Comparison of ENCODE assay signal across 15 cellular contexts in genomic region chr6:101722991-101723579, GRCh38.
DNase-seq lines count a peak whose midpoint lies in the region; ATAC-seq and TF ChIP-seq lines count a peak whose summit lies in the region.
"Had no signal": no experiment of that assay in that cellular context is flagged by ENCODE, and none has a peak within 500 bp of the region (broad histone marks: within the 10 kb centered on the region; RNA-seq: fewer than 3 reads in every experiment).

No MANE protein-coding gene starts in this region.

- peaks cover 35% of the 10 kb centered on the region for H3K4me1 Mint-ChIP-seq in HFFc6 (ENCODE audit: low read depth)
- H3K4me1 Mint-ChIP-seq in CD14-positive monocyte, result no peaks in the 10 kb centered on the region
- H3K4me1 Mint-ChIP-seq: activated CD4-positive, alpha-beta T cell treated with anti-CD3 and anti-CD28 coated beads, Interleukin-2, amount 10 ng/mL, durations not matched to agents 7 days and 5 days; IgD-negative memory B cell; T-helper 17 cell had no signal

- H3K4me3 ChIP-seq in adipocyte (ENCODE audit: low read length) (peak overlapping the region; percentile 7), fibroblast of villous mesenchyme (ENCODE audit: low read depth, low read length) (no peak overlapping the region)
- H3K4me3 ChIP-seq: skin epidermis, tibial nerve had no signal

- H3K27ac Mint-ChIP-seq in HFFc6 (peak overlapping the region; percentile 92), CD14-positive monocyte (no peak overlapping the region)
- H3K27ac Mint-ChIP-seq: activated CD4-positive, alpha-beta T cell treated with anti-CD3 and anti-CD28 coated beads, Interleukin-2, amount 10 ng/mL, durations not matched to agents 7 days and 5 days; IgD-negative memory B cell; T-helper 17 cell had no signal

- intact Hi-C loops in CD14-positive monocyte (cut with micrococcal nuclease), result no loop called here

- no peaks in the 10 kb centered on the region for H3K27me3 ChIP-seq in adipocyte (replicated peaks; ENCODE audit: control insufficient read depth, insufficient read depth, low read length)
- H3K27me3 ChIP-seq: tibial nerve had no signal

- TF ChIP-seq CTCF in HFFc6 (IDR thresholded peaks at IDR 0.05), result no peak
- TF ChIP-seq CTCF in fibroblast of villous mesenchyme (IDR thresholded peaks at IDR 0.05; ENCODE audit: insufficient read depth, low read depth, low read length), result no peak
- TF ChIP-seq CTCF in CD14-positive monocyte (IDR thresholded peaks at IDR 0.05), result no peak

- H3K9ac ChIP-seq in adipocyte (ENCODE audit: low read length), result peak overlapping the region; percentile 28

- H3K9me3 ChIP-seq in adipocyte (ENCODE audit: control insufficient read depth, low read length), result no peaks in the 10 kb centered on the region
- H3K9me3 ChIP-seq: tibial nerve had no signal

- H3K36me3 Mint-ChIP-seq in HFFc6 (ENCODE audit: low read depth) (0 out of 2 replicates have a peak, but pooled peaks cover 4% of the 10 kb centered on the region), CD14-positive monocyte (no peaks in the 10 kb centered on the region)
- H3K36me3 Mint-ChIP-seq: IgD-negative memory B cell had no signal

- no peaks in the 10 kb centered on the region for H3K9me3 Mint-ChIP-seq in HFFc6
- H3K9me3 Mint-ChIP-seq in CD14-positive monocyte, result no peaks in the 10 kb centered on the region
- H3K9me3 Mint-ChIP-seq: activated CD4-positive, alpha-beta T cell treated with anti-CD3 and anti-CD28 coated beads, Interleukin-2, amount 10 ng/mL, durations not matched to agents 7 days and 5 days had no signal

- peak overlapping the region; percentile 44 for H3K4me3 Mint-ChIP-seq in HFFc6
- H3K4me3 Mint-ChIP-seq in CD14-positive monocyte, result no peak overlapping the region
- H3K4me3 Mint-ChIP-seq: activated CD4-positive, alpha-beta T cell treated with anti-CD3 and anti-CD28 coated beads, Interleukin-2, amount 10 ng/mL, durations not matched to agents 7 days and 5 days; IgD-negative memory B cell; T-helper 17 cell had no signal

- peaks cover 23% of the 10 kb centered on the region for H3K4me1 ChIP-seq in adipocyte (ENCODE audit: control insufficient read depth, insufficient read depth, low read length)
- H3K4me1 ChIP-seq: tibial nerve had no signal

- H3K36me3 ChIP-seq in adipocyte (ENCODE audit: control insufficient read depth, insufficient read depth, low read length, severe bottlenecking), result no peaks in the 10 kb centered on the region
- H3K36me3 ChIP-seq: tibial nerve had no signal

- DNase-seq in HFFc6 (peak; percentile 93), adipocyte (ENCODE audit: low read depth) (peak; percentile 94), fibroblast of villous mesenchyme (ENCODE audit: low read depth) (peak; percentile 83), superior temporal gyrus (ENCODE audit: extremely low spot score) (peak; percentile 38), CD14-positive monocyte (ENCODE audit: low spot score) (no peak), HT-29 (ENCODE audit: low spot score) (no peak)
- DNase-seq: activated CD4-positive, alpha-beta T cell treated with anti-CD3 and anti-CD28 coated beads, Interleukin-2, amount 10 ng/mL, durations not matched to agents 7 days and 5 days; DMS153; islet precursor cell; NCI-H1930; T-helper 17 cell had no signal

- H3K27me3 Mint-ChIP-seq in HFFc6 (ENCODE audit: insufficient read depth), result no peaks in the 10 kb centered on the region; the same call in 1 of the 2 replicates
- no peaks in the 10 kb centered on the region for H3K27me3 Mint-ChIP-seq in CD14-positive monocyte (ENCODE audit: low read depth in 3 of 3)
- H3K27me3 Mint-ChIP-seq: activated CD4-positive, alpha-beta T cell treated with anti-CD3 and anti-CD28 coated beads, Interleukin-2, amount 10 ng/mL, durations not matched to agents 7 days and 5 days; IgD-negative memory B cell; T-helper 17 cell had no signal

- no peak for ATAC-seq in GM18867 (IDR thresholded peaks at IDR 0.05; ENCODE audit: unreplicated experiment)
- ATAC-seq: T-helper 17 cell had no signal

Comparison
In these comparisons a context has a peak if more than half of its experiments do, and no peak if none do; other contexts are left out.
1. DNase-seq: peak in HFFc6 (single experiment), adipocyte (single experiment), fibroblast of villous mesenchyme (single experiment) and superior temporal gyrus (single experiment); none in CD14-positive monocyte (single experiment) and HT-29 (single experiment).